ENCODE assay signal across 1 cellular context in genomic region chr3:27653803-27654558, GRCh38.
TF ChIP-seq lines count a peak whose summit lies in the region.

No MANE protein-coding gene starts in this region.

TF ChIP-seq in IMR-90, 13 proteins besides CTCF, POLR2A, EP300 and RAD21:
- TF ChIP-seq CEBPB (IDR thresholded peaks at IDR 0.05; ENCODE audit: low read depth, low read length) (0 out of 2 replicates have a peak, but pooled peaks have one; percentile 22), RCOR1 (IDR thresholded peaks at IDR 0.05; ENCODE audit: insufficient replicate concordance, low read length) (no peak)
TF ChIP-seq in IMR-90: peak in this region for 1.
